1 cellular context compared by ENCODE assay signal in the genomic region with DNA sequence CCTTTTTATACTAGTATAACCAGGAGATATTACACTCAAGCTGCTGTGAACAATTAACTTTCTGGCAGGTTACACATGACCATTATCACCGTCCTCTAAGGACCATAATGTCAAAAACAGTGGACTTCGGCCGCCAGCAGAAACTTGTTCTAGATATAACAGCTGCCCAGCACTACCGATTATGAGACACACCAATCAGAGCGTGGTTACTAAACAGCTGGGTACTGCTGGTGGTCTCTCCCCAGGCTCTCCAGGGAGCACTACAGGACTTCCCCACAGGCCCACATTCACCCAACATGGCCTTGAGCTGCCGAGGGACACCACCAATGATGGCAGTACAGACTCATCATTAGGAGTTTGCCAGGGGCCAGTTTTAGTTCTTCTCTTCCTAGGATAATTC.
TF ChIP-seq lines count a peak whose summit lies in the region.

No MANE protein-coding gene starts in this region.

TF ChIP-seq in K562, 482 proteins besides CTCF, POLR2A, EP300 and RAD21:
- TF ChIP-seq TAL1 (IDR thresholded peaks at IDR 0.05): no peak
- TF ChIP-seq SAFB2 (IDR thresholded peaks at IDR 0.05; ENCODE audit: borderline replicate concordance, low read depth, low read length, severe bottlenecking): no peak
- no peak for TF ChIP-seq ARID2 (IDR thresholded peaks at IDR 0.05)
- no peak for TF ChIP-seq ZNF507 (tag; conservative IDR thresholded peaks at IDR 0.05)
- TF ChIP-seq BACH1 (tag; IDR thresholded peaks at IDR 0.05): no peak
- no peak for TF ChIP-seq PHF8 (IDR thresholded peaks at IDR 0.05; ENCODE audit: borderline replicate concordance, low read length)
- no peak for TF ChIP-seq BRD4 (IDR thresholded peaks at IDR 0.05)
- TF ChIP-seq MTA1 (IDR thresholded peaks at IDR 0.05; ENCODE audit: borderline replicate concordance): no peak
- TF ChIP-seq, protein P1, sequence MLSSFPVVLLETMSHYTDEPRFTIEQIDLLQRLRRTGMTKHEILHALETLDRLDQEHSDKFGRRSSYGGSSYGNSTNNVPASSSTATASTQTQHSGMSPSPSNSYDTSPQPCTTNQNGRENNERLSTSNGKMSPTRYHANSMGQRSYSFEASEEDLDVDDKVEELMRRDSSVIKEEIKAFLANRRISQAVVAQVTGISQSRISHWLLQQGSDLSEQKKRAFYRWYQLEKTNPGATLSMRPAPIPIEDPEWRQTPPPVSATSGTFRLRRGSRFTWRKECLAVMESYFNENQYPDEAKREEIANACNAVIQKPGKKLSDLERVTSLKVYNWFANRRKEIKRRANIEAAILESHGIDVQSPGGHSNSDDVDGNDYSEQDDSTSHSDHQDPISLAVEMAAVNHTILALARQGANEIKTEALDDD (IDR thresholded peaks at IDR 0.05): no peak
- TF ChIP-seq POLR2AphosphoS2 (IDR thresholded peaks at IDR 0.05; ENCODE audit: low read length): no peak
- TF ChIP-seq OTX1 (CRISPR knock-in tag; IDR thresholded peaks at IDR 0.05): no peak
- TF ChIP-seq ZNF408 (CRISPR knock-in tag; IDR thresholded peaks at IDR 0.05; ENCODE audit: low read depth): no peak
